ENCODE assay signal across 8 cellular contexts in genomic region chr14:23285530-23286019, GRCh38. TPM values are rescaled to one million over a fixed set of nuclear protein-coding genes. Genes with fewer than 3 reads are reported as not detected.
DNase-seq lines count a peak whose midpoint lies in the region; ATAC-seq and TF ChIP-seq lines count a peak whose summit lies in the region.

No MANE protein-coding gene starts in this region.

- no CpG with 5 or more reads among the region's 22 CpGs for WGBS in iPS DF 6.9 (ENCODE audit: insufficient coverage, insufficient read length)
- WGBS in smooth muscle cell (ENCODE audit: low lambda C conversion rate) = 3% methylated on average over 15 of the region's 22 CpGs

- H3K36me3 Mint-ChIP-seq in activated naive CD8-positive, alpha-beta T cell treated with anti-CD3 and anti-CD28 coated beads, Interleukin-2, amount 10 ng/mL, durations not matched to agents 7 days and 5 days = peaks cover 3% of the 10 kb centered on the region

- H3K9ac ChIP-seq in smooth muscle cell (ENCODE audit: low read depth) = peak overlapping the region; percentile 76

- no peak for TF ChIP-seq CTCF in smooth muscle cell (IDR thresholded peaks at IDR 0.05; ENCODE audit: borderline replicate concordance, insufficient read depth, poor library complexity, severe bottlenecking)

- peak overlapping the region; percentile 83 for H2AFZ ChIP-seq in smooth muscle cell (ENCODE audit: low read depth)

- H3K4me1 ChIP-seq in iPS DF 6.9 (ENCODE audit: control insufficient read depth, insufficient read depth, low read length) (no peaks in the 10 kb centered on the region), smooth muscle cell (ENCODE audit: low read depth) (peaks cover 10% of the 10 kb centered on the region)

- peak overlapping the region; percentile 80 for H3K4me3 ChIP-seq in iPS DF 6.9 (ENCODE audit: low read length)
- peak overlapping the region; percentile 72 for H3K4me3 ChIP-seq in smooth muscle cell

- H3K27me3 ChIP-seq in iPS DF 6.9 (ENCODE audit: control insufficient read depth, insufficient read depth, low read length) (peaks cover 12% of the 10 kb centered on the region), smooth muscle cell (ENCODE audit: low read depth) (no peaks in the 10 kb centered on the region)

- H3K79me2 ChIP-seq in smooth muscle cell (ENCODE audit: low read depth) = peaks cover 16% of the 10 kb centered on the region

- H3K9me3 ChIP-seq in iPS DF 6.9 (ENCODE audit: control insufficient read depth, insufficient read depth, low read length) (no peaks in the 10 kb centered on the region), smooth muscle cell (replicated peaks; ENCODE audit: low read depth) (no peaks in the 10 kb centered on the region)

- DNase-seq in CD1c-positive myeloid dendritic cell (ENCODE audit: extremely low spot score) = peak; percentile 69
- DNase-seq in activated naive CD8-positive, alpha-beta T cell treated with anti-CD3 and anti-CD28 coated beads, Interleukin-2, amount 10 ng/mL, durations not matched to agents 7 days and 5 days = no peak
- DNase-seq in iPS DF 6.9 (ENCODE audit: low read depth, low spot score) = no peak
- DNase-seq in smooth muscle cell (lab: John Stamatoyannopoulos, UW; ENCODE audit: unreplicated experiment) = no peak
- DNase-seq in stimulated activated naive CD4-positive, alpha-beta T cell treated with Interleukin-2 at 50 U/mL for 16 hours (lab: John Stamatoyannopoulos, UW) = no peak
- DNase-seq in amniotic stem cell (lab: John Stamatoyannopoulos, UW) = no peak

- peaks cover 16% of the 10 kb centered on the region for H3K4me1 Mint-ChIP-seq in activated naive CD8-positive, alpha-beta T cell treated with anti-CD3 and anti-CD28 coated beads, Interleukin-2, amount 10 ng/mL, durations not matched to agents 7 days and 5 days

- no peaks in the 10 kb centered on the region for H3F3A ChIP-seq in smooth muscle cell (ENCODE audit: low read depth)

- POLR2A ChIA-PET in activated naive CD8-positive, alpha-beta T cell treated with anti-CD3 and anti-CD28 coated beads, Interleukin-2, amount 10 ng/mL, durations not matched to agents 7 days and 5 days (lab: Charles Lee) = interaction anchor here (1.2 to 3.5 kb wide), 4 partner anchors 13 to 36 kb away, joined by 3 to 26 read pairs (median 13); partner anchors contain the start of genes PABPN1 and PPP1R3E

- H3K9me3 Mint-ChIP-seq in activated naive CD8-positive, alpha-beta T cell treated with anti-CD3 and anti-CD28 coated beads, Interleukin-2, amount 10 ng/mL, durations not matched to agents 7 days and 5 days = no peaks in the 10 kb centered on the region

- H3K4me2 ChIP-seq in smooth muscle cell = peak overlapping the region; percentile 87

- H3K27me3 Mint-ChIP-seq in activated naive CD8-positive, alpha-beta T cell treated with anti-CD3 and anti-CD28 coated beads, Interleukin-2, amount 10 ng/mL, durations not matched to agents 7 days and 5 days = no peaks in the 10 kb centered on the region

- ATAC-seq in GM19455 (IDR thresholded peaks at IDR 0.05; ENCODE audit: unreplicated experiment) (peak; percentile 30), HG03520 (IDR thresholded peaks at IDR 0.05; ENCODE audit: unreplicated experiment) (peak; percentile 23)
- peak; percentile 21 for ATAC-seq in activated naive CD8-positive, alpha-beta T cell treated with anti-CD3 and anti-CD28 coated beads, Interleukin-2, amount 10 ng/mL, durations not matched to agents 7 days and 5 days (ENCODE audit: low read depth)

- H3K36me3 ChIP-seq in iPS DF 6.9 (ENCODE audit: control insufficient read depth, insufficient read depth, low read length) = no peaks in the 10 kb centered on the region
- H3K36me3 ChIP-seq in smooth muscle cell (ENCODE audit: low read depth) = no peaks in the 10 kb centered on the region

- H3K27ac Mint-ChIP-seq in activated naive CD8-positive, alpha-beta T cell treated with anti-CD3 and anti-CD28 coated beads, Interleukin-2, amount 10 ng/mL, durations not matched to agents 7 days and 5 days = peak overlapping the region; percentile 88

- H4K20me1 ChIP-seq in smooth muscle cell (ENCODE audit: low read depth) = peaks cover 3% of the 10 kb centered on the region

- peak overlapping the region; percentile 93 for H3K4me3 Mint-ChIP-seq in activated naive CD8-positive, alpha-beta T cell treated with anti-CD3 and anti-CD28 coated beads, Interleukin-2, amount 10 ng/mL, durations not matched to agents 7 days and 5 days

- H3K27ac ChIP-seq in iPS DF 6.9 (ENCODE audit: low read length) (no peak overlapping the region), smooth muscle cell (ENCODE audit: low read depth) (no peak overlapping the region)

RNA-seq across cellular contexts. Expression of gene HOMEZ, which starts 0.4 kb away (rescaled TPM):
- 10 to 100 TPM; 11.8 to 12.8 TPM for total RNA-seq in activated naive CD8-positive, alpha-beta T cell treated with anti-CD3 and anti-CD28 coated beads, Interleukin-2, amount 10 ng/mL, durations not matched to agents 7 days and 5 days
- total RNA-seq in smooth muscle cell = 5.0 and 5.4 TPM in 2 replicates
- polyA plus RNA-seq in smooth muscle cell = 4.9 and 5.1 TPM in 2 replicates

RNA-seq across cellular contexts. Expression of gene PPP1R3E, which starts 17.1 kb away (rescaled TPM):
- total RNA-seq in activated naive CD8-positive, alpha-beta T cell treated with anti-CD3 and anti-CD28 coated beads, Interleukin-2, amount 10 ng/mL, durations not matched to agents 7 days and 5 days = 10 to 100 TPM; 50.8 to 51.7 TPM
- 1.7 and 2.0 TPM in 2 replicates for total RNA-seq in smooth muscle cell
- 0.71 and 1.5 TPM in 2 replicates for polyA plus RNA-seq in smooth muscle cell

RNA-seq across cellular contexts. Expression of gene BCL2L2, which starts 21.1 kb away (rescaled TPM):
- 1 to 10 TPM; 3.7 to 5.7 TPM for total RNA-seq in activated naive CD8-positive, alpha-beta T cell treated with anti-CD3 and anti-CD28 coated beads, Interleukin-2, amount 10 ng/mL, durations not matched to agents 7 days and 5 days
- 11.7 and 13.2 TPM in 2 replicates for total RNA-seq in smooth muscle cell
- polyA plus RNA-seq in smooth muscle cell = 1.6 and 2.0 TPM in 2 replicates

RNA-seq across cellular contexts. Expression of gene PABPN1, which starts 35.7 kb away (rescaled TPM):
- 100 to 1,000 TPM; 207 to 208 TPM for total RNA-seq in activated naive CD8-positive, alpha-beta T cell treated with anti-CD3 and anti-CD28 coated beads, Interleukin-2, amount 10 ng/mL, durations not matched to agents 7 days and 5 days
- total RNA-seq in smooth muscle cell = 48.3 and 52.3 TPM in 2 replicates
- 139 and 156 TPM in 2 replicates for polyA plus RNA-seq in smooth muscle cell

RNA-seq across cellular contexts. Expression of gene RNF212B, which starts 47.8 kb away (rescaled TPM):
- not detected for total RNA-seq in activated naive CD8-positive, alpha-beta T cell treated with anti-CD3 and anti-CD28 coated beads, Interleukin-2, amount 10 ng/mL, durations not matched to agents 7 days and 5 days
- total RNA-seq in smooth muscle cell = not detected in 2 replicates
- not detected in 2 replicates for polyA plus RNA-seq in smooth muscle cell

Comparison
In these comparisons a context has a peak if more than half of its experiments do, and no peak if none do; other contexts are left out.
1. RNA of gene PPP1R3E, which starts 17.1 kb away (total RNA-seq): 50.8 to 51.7 TPM in activated naive CD8-positive, alpha-beta T cell treated with anti-CD3 and anti-CD28 coated beads, Interleukin-2, amount 10 ng/mL, durations not matched to agents 7 days and 5 days; 1.7 to 2.0 TPM in smooth muscle cell; every median in the first group is over 10 times any median in the second.
2. Peak in every context shown above with its lines, with median percentiles within 50 percentile points of each other: ATAC-seq.